Comparison of ENCODE assay signal across 2 cellular contexts in the genomic region with DNA sequence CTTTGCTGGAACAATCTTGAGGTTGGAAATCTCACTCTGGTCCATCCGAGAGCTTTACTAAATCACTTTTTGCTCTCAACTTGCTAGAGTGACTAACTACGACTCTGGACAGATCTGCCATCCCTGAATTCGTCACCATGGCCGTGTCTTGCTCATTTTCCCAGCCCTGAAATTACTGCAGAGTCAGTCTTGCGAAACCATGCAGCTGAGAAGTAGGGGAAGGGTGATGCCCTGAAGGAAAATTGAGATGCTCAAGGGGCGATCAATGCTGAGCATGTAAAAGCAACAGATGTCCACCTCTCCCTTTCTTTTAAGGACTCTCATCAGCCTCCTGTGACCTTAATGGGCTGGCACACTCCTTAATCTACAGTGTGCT.
TF ChIP-seq lines count a peak whose summit lies in the region.

No MANE protein-coding gene starts in this region.

TF ChIP-seq in A549, 52 proteins besides CTCF, POLR2A, EP300 and RAD21:
- peak; percentile 77 to 79 for TF ChIP-seq CEBPB (IDR thresholded peaks at IDR 0.05)
- TF ChIP-seq RFX5 (IDR thresholded peaks at IDR 0.05), result no peak
- no peak for TF ChIP-seq TFCP2L1 (CRISPR knock-in tag; IDR thresholded peaks at IDR 0.05)

TF ChIP-seq in HepG2, 621 proteins besides CTCF, POLR2A, EP300 and RAD21:
- no peak for TF ChIP-seq SALL1 (CRISPR knock-in tag; IDR thresholded peaks at IDR 0.05)
- TF ChIP-seq CEBPB (IDR thresholded peaks at IDR 0.05; ENCODE audit: borderline replicate concordance, low read depth, low read length), result peak; percentile 78
- 0 out of 2 replicates have a peak, but pooled peaks have one; percentile 17 for TF ChIP-seq CEBPG (CRISPR knock-in tag; IDR thresholded peaks at IDR 0.05)
TF ChIP-seq in HepG2: peak in this region for 2.
